ENCODE assay signal across 6 cellular contexts in the genomic region with DNA sequence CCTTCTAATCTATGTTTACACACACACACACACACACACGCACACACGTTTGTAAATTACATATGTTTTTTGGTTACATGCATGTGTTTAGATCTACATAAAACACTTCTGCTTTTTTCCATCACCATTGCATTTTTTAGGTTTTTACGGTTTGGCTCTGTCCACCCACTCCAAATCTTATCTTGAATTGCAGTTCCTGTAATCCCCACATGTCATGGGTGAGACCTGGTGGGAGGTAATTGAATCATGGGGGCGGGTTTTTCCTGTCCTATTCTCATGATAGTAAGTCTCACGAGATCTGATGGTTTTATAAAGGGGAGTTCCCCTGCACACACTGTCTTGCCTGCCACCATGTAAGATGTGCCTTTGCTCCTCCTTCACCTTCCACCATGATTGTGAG.
DNase-seq lines count a peak whose midpoint lies in the region; ATAC-seq and TF ChIP-seq lines count a peak whose summit lies in the region.
"Not testable (repeated sequence)": the region's sequence is repeated elsewhere in the genome, so short reads cannot be mapped to it uniquely, and the experiment has no call there.

No MANE protein-coding gene starts in this region.

- not testable (repeated sequence) for H3K4me1 ChIP-seq in HEK293 (ENCODE audit: control insufficient read depth, insufficient read depth, low read length); esophagus muscularis mucosa

- WGBS in esophagus muscularis mucosa: 79% methylated on average over 5 of the region's 5 CpGs

- H3K9me3 ChIP-seq in HEK293 (ENCODE audit: control insufficient read depth, insufficient read depth, low read depth, low read length); esophagus muscularis mucosa: not testable (repeated sequence)

- H3K36me3 ChIP-seq in HEK293 (ENCODE audit: control insufficient read depth in 2 of 2, insufficient read depth in 1 of 2, low read length in 2 of 2); esophagus muscularis mucosa: not testable (repeated sequence)

- H3K27ac ChIP-seq in HEK293 (ENCODE audit: extremely low read depth, low read depth, low read length); coronary artery; esophagus muscularis mucosa (replicated peaks in 1 of 4): not testable (repeated sequence)

- CTCF ChIA-PET in HEK293 (lab: Yijun Ruan, JAX): not testable (repeated sequence)

- intact Hi-C loops in esophagus muscularis mucosa (cut with DNase I): not testable (repeated sequence)

- DNase-seq in NB4 (ENCODE audit: low read depth) (peak; percentile 0), coronary artery (ENCODE audit: low spot score) (peak; percentile 2), esophagus muscularis mucosa (ENCODE audit: extremely low spot score) (peak; percentile 12), left lobe of liver (ENCODE audit: low spot score) (peak; percentile 2)
- DNase-seq in activated CD8-positive, alpha-beta memory T cell treated with anti-CD3 and anti-CD28 coated beads for 24 hours: peak; percentile 4

- TF ChIP-seq EP300 in esophagus muscularis mucosa (IDR thresholded peaks at IDR 0.05): not testable (repeated sequence)

- not testable (repeated sequence) for TF ChIP-seq POLR2A in NB4 (IDR thresholded peaks at IDR 0.05; ENCODE audit: extremely low read depth, insufficient read length); esophagus muscularis mucosa (IDR thresholded peaks at IDR 0.05; ENCODE audit: low read depth)

- TF ChIP-seq CTCF in HEK293 (tag by site-specific recombination; IDR thresholded peaks at IDR 0.05); NB4 (IDR thresholded peaks at IDR 0.05; ENCODE audit: low read depth, low read length); coronary artery (IDR thresholded peaks at IDR 0.05); esophagus muscularis mucosa (IDR thresholded peaks at IDR 0.05): not testable (repeated sequence)

- POLR2A ChIA-PET in HEK293 (lab: Yijun Ruan, JAX): not testable (repeated sequence)

- not testable (repeated sequence) for H3K4me3 ChIP-seq in HEK293 (ENCODE audit: low read depth, low read length); NB4 (ENCODE audit: low read depth, low read length); coronary artery; esophagus muscularis mucosa

- not testable (repeated sequence) for H3K27me3 ChIP-seq in esophagus muscularis mucosa

- not testable (repeated sequence) for ATAC-seq in left lobe of liver

TF ChIP-seq in HEK293, 187 proteins besides CTCF, POLR2A, EP300 and RAD21:
- TF ChIP-seq EGR2 (tag by site-specific recombination; IDR thresholded peaks at IDR 0.05; ENCODE audit: low read depth) (peak; percentile 87), ZFHX2 (tag by site-specific recombination; conservative IDR thresholded peaks at IDR 0.05) (peak; percentile 56)
